9 cellular contexts compared by ENCODE assay signal in the genomic region with DNA sequence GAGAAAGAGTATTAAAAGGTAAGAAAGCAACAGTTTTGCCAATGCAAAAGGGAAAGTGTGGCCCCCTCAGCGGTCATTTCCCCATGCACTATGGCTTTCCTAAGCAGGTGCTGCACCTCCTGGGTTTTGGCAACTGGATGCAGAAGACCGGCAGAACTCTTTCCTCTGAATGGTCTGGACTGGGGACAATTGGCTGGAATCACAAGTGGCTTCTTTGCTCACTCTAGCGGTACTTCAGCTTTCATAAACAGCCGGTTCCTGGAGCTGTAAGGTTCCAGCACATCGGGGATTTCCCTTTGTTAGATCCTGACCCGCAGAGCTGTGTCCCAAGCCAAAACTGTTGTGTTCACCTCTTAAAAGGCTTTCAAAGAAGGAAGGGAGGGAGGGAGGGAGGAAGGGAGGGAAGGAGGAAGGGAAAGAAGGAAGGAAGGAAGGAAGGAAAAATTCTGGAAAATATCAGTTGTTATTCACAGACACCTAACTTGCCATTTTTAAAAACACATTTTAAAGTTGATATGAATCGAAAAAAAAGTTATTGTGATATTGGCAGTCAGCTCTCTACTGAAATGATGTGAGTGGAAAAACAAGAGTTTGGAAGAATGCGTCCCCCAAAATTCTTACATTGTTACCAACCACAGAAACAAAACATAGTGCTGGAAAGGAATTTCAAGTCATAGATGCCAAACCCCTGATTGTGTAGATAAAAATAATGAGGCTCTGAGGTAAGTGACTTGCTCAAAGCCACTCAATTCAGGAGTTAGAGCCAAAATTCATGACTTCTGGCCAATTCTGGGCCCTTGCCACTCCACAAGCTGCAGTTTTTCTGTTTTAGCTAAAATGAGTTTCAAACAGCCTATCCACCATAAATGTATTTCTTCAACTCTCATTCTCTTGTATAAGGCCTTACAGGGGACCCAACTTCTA.
DNase-seq lines count a peak whose midpoint lies in the region; ATAC-seq and TF ChIP-seq lines count a peak whose summit lies in the region.
"Had no signal": no experiment of that assay in that cellular context is flagged by ENCODE, and none has a peak within 500 bp of the region (broad histone marks: within the 10 kb centered on the region; RNA-seq: fewer than 3 reads in every experiment).

No MANE protein-coding gene starts in this region.

- ATAC-seq in HG02970 (IDR thresholded peaks at IDR 0.05; ENCODE audit: low FRiP score, unreplicated experiment), result no peak

- H3K14ac ChIP-seq in mesenchymal stem cell (ENCODE audit: low read length in 2 of 2), result no peak overlapping the region

- DNase-seq in ACHN (peak; percentile 98), HuH-7 (ENCODE audit: low spot score) (peak; percentile 26), colonic mucosa (peak; percentile 51), mesenchymal stem cell (peak; percentile 92), GM13976 (ENCODE audit: low spot score) (no peak), ecto neural progenitor cell (ENCODE audit: low spot score) (no peak)
- DNase-seq in activated CD4-positive, alpha-beta T cell treated with anti-CD3 and anti-CD28 coated beads, Interleukin-2, amount 10 ng/mL, durations not matched to agents 24 days and 14 days, result no peak

- H3K36me3 ChIP-seq in colonic mucosa, result no peaks in the 10 kb centered on the region
- peaks cover 0 to 23% of the 10 kb centered on the region in 2 experiments for H3K36me3 ChIP-seq in mesenchymal stem cell (ENCODE audit: control insufficient read depth in 1 of 2, insufficient read depth in 2 of 2, low read depth in 1 of 2, low read length in 2 of 2)

- H3K9me3 ChIP-seq in colonic mucosa (no peaks in the 10 kb centered on the region), mesenchymal stem cell (ENCODE audit: control insufficient read depth, low read length) (peaks cover 6% of the 10 kb centered on the region)

- intact Hi-C loops in colonic mucosa (cut with DNase I), result loop anchor here (10.0 kb wide), 2 partner anchors 61 to 381 kb away; no protein-coding TSS in a partner anchor
- intact Hi-C loops in activated CD4-positive, alpha-beta T cell treated with anti-CD3 and anti-CD28 coated beads, Interleukin-2, amount 10 ng/mL, durations not matched to agents 24 days and 14 days (cut with micrococcal nuclease), result no loop called here

- H3K9ac ChIP-seq in colonic mucosa (ENCODE audit: low read depth in 2 of 2, low read length in 2 of 2), result no peak overlapping the region
- H3K9ac ChIP-seq in mesenchymal stem cell (ENCODE audit: low read length), result peak overlapping the region; percentile 95

- H2BK12ac ChIP-seq in mesenchymal stem cell (ENCODE audit: low read length in 2 of 2), result peak overlapping the region; percentile 34 to 37

- H3K27ac ChIP-seq in colonic mucosa (peak overlapping the region; percentile 31), mesenchymal stem cell (ENCODE audit: low read length, poor library complexity, severe bottlenecking) (peak overlapping the region; percentile 93)
- H3K27ac ChIP-seq: HL-60 had no signal

- H3K27me3 ChIP-seq in colonic mucosa (no peaks in the 10 kb centered on the region), mesenchymal stem cell (ENCODE audit: control insufficient read depth in 1 of 2, insufficient read depth in 1 of 2, low read length in 2 of 2) (no peaks in the 10 kb centered on the region)

- TF ChIP-seq CTCF in colonic mucosa (IDR thresholded peaks at IDR 0.05) (no peak), GM13976 (IDR thresholded peaks at IDR 0.05; ENCODE audit: borderline replicate concordance, control extremely low read depth, extremely low read depth, insufficient read depth, missing control alignments) (no peak)

- peak overlapping the region in 1 of 2 experiments; percentile 17 for H3K4ac ChIP-seq in mesenchymal stem cell (ENCODE audit: low read depth in 1 of 2, low read length in 2 of 2)

- in situ Hi-C loops in ACHN (cut with HindIII; ENCODE audit: low pct_ligation_motif_present, low pct_unique_long_range_greater_than_20kb, low sequenced_read_pairs), result no loop called here
- in situ Hi-C loops in GM13976 (cut with MboI; ENCODE audit: low sequenced_read_pairs, unreplicated experiment), result loop anchor here (25.0 kb wide), 1 partner anchor 484 kb away; no protein-coding TSS in a partner anchor

- H2BK15ac ChIP-seq in mesenchymal stem cell (ENCODE audit: low read depth, poor library complexity, severe bottlenecking), result no peak overlapping the region

- peak overlapping the region; percentile 85 for H2BK5ac ChIP-seq in mesenchymal stem cell (ENCODE audit: low read depth, low read length, poor library complexity, severe bottlenecking)

- no peak overlapping the region for H3K23ac ChIP-seq in mesenchymal stem cell (ENCODE audit: low read length in 2 of 2)

- no peak overlapping the region for H3K4me3 Mint-ChIP-seq in activated CD4-positive, alpha-beta T cell treated with anti-CD3 and anti-CD28 coated beads, Interleukin-2, amount 10 ng/mL, durations not matched to agents 24 days and 14 days

- H3K9me3 Mint-ChIP-seq in activated CD4-positive, alpha-beta T cell treated with anti-CD3 and anti-CD28 coated beads, Interleukin-2, amount 10 ng/mL, durations not matched to agents 24 days and 14 days, result no peaks in the 10 kb centered on the region

- H3K27ac Mint-ChIP-seq in activated CD4-positive, alpha-beta T cell treated with anti-CD3 and anti-CD28 coated beads, Interleukin-2, amount 10 ng/mL, durations not matched to agents 24 days and 14 days, result no peak overlapping the region

- peak overlapping the region; percentile 45 for H3K4me2 ChIP-seq in mesenchymal stem cell (ENCODE audit: low read length, poor library complexity, severe bottlenecking)

- H4K91ac ChIP-seq in mesenchymal stem cell (ENCODE audit: low read length), result no peak overlapping the region

- no peak overlapping the region for H3K4me3 ChIP-seq in colonic mucosa
- H3K4me3 ChIP-seq in mesenchymal stem cell (ENCODE audit: insufficient read depth in 1 of 2, low read depth in 1 of 2, low read length in 2 of 2), result peak overlapping the region; percentile 34 to 84

- H3K36me3 Mint-ChIP-seq in activated CD4-positive, alpha-beta T cell treated with anti-CD3 and anti-CD28 coated beads, Interleukin-2, amount 10 ng/mL, durations not matched to agents 24 days and 14 days (ENCODE audit: low read depth), result no peaks in the 10 kb centered on the region

- 10% methylated on average over 6 of the region's 8 CpGs for WGBS in mesenchymal stem cell

- H3K27me3 Mint-ChIP-seq in activated CD4-positive, alpha-beta T cell treated with anti-CD3 and anti-CD28 coated beads, Interleukin-2, amount 10 ng/mL, durations not matched to agents 24 days and 14 days, result peaks cover 17% of the 10 kb centered on the region

- peaks cover 7% of the 10 kb centered on the region for H3K4me1 ChIP-seq in colonic mucosa
- peaks cover 2% of the 10 kb centered on the region for H3K4me1 ChIP-seq in mesenchymal stem cell (ENCODE audit: control insufficient read depth, insufficient read depth, low read depth, low read length)

- peak overlapping the region; percentile 80 for H4K8ac ChIP-seq in mesenchymal stem cell (ENCODE audit: low read length)

- peak overlapping the region; percentile 73 to 85 for H3K18ac ChIP-seq in mesenchymal stem cell (ENCODE audit: low read depth in 1 of 2, low read length in 2 of 2)

- peaks cover 5% of the 10 kb centered on the region for H3K79me1 ChIP-seq in mesenchymal stem cell (replicated peaks; ENCODE audit: low read length, poor library complexity, severe bottlenecking)

- peak overlapping the region; percentile 29 for H2AK5ac ChIP-seq in mesenchymal stem cell (ENCODE audit: low read length, severe bottlenecking)

- peaks cover 2% of the 10 kb centered on the region for H3K4me1 Mint-ChIP-seq in activated CD4-positive, alpha-beta T cell treated with anti-CD3 and anti-CD28 coated beads, Interleukin-2, amount 10 ng/mL, durations not matched to agents 24 days and 14 days

- H2AFZ ChIP-seq in mesenchymal stem cell (ENCODE audit: low read depth, low read length), result no peak overlapping the region

- peak overlapping the region; percentile 1 for H2BK120ac ChIP-seq in mesenchymal stem cell (ENCODE audit: low read depth, low read length)

Comparison
In these comparisons a context has a peak if more than half of its experiments do, and no peak if none do; other contexts are left out.
1. DNase-seq: peak in ACHN (single experiment), HuH-7 (single experiment), colonic mucosa (single experiment) and mesenchymal stem cell (single experiment); none in GM13976 (single experiment), ecto neural progenitor cell (single experiment) and activated CD4-positive, alpha-beta T cell treated with anti-CD3 and anti-CD28 coated beads, Interleukin-2, amount 10 ng/mL, durations not matched to agents 24 days and 14 days (single experiment).